ENCODE assay signal across 32 cellular contexts in genomic region chr3:134064081-134064480, GRCh38. TPM values are rescaled to one million over a fixed set of nuclear protein-coding genes. Genes with fewer than 3 reads are reported as not detected.
"Had no signal": no experiment of that assay in that cellular context is flagged by ENCODE, and none has a peak within 500 bp of the region (broad histone marks: within the 10 kb centered on the region; RNA-seq: fewer than 3 reads in every experiment).

No MANE protein-coding gene starts in this region.

- H3K27me3 Mint-ChIP-seq: activated CD4-positive, alpha-beta T cell treated with anti-CD3 and anti-CD28 coated beads, Interleukin-2, amount 10 ng/mL, durations not matched to agents 24 days and 14 days; activated CD8-positive, alpha-beta T cell treated with anti-CD3 and anti-CD28 coated beads for 36 hours had no signal

- ATAC-seq: activated CD8-positive, alpha-beta T cell treated with anti-CD3 and anti-CD28 coated beads for 36 hours; activated naive CD4-positive, alpha-beta T cell treated with anti-CD3 and anti-CD28 coated beads, Interleukin-2, amount 50 U/mL, for 72 hours; activated T-cell treated with anti-CD3 and anti-CD28 coated beads, Interleukin-2, amount 50 U/mL, for 4 hours; body of pancreas; PC-3 had no signal

- H3K9me3 Mint-ChIP-seq: activated CD4-positive, alpha-beta T cell treated with anti-CD3 and anti-CD28 coated beads, Interleukin-2, amount 10 ng/mL, durations not matched to agents 24 days and 14 days; activated CD8-positive, alpha-beta T cell treated with anti-CD3 and anti-CD28 coated beads for 36 hours; activated naive CD4-positive, alpha-beta T cell treated with anti-CD3 and anti-CD28 coated beads for 36 hours; activated naive CD4-positive, alpha-beta T cell treated with anti-CD3 and anti-CD28 coated beads, Interleukin-2, amount 50 U/mL, for 72 hours; activated T-cell treated with anti-CD3 and anti-CD28 coated beads, Interleukin-2, amount 50 U/mL, for 4 hours; activated T-helper 1 cell treated with anti-CD3 and anti-CD28 coated beads, Interleukin-12 subunit alpha, Interleukin-12 subunit beta, Interleukin-2, Interleukin-4 antibody, amounts not matched to agents 30 ng/mL and 10 ng/mL and 1 ng/mL, durations not matched to agents 14 hours and 24 hours and 36 hours; IgD-negative memory B cell had no signal

- H3K27ac ChIP-seq: adrenal gland, body of pancreas, breast epithelium, SJCRH30, SK-N-MC had no signal

- H3K4me3 Mint-ChIP-seq: activated CD4-positive, alpha-beta T cell treated with anti-CD3 and anti-CD28 coated beads, Interleukin-2, amount 10 ng/mL, durations not matched to agents 24 days and 14 days; activated CD8-positive, alpha-beta T cell treated with anti-CD3 and anti-CD28 coated beads for 36 hours; activated naive CD4-positive, alpha-beta T cell treated with anti-CD3 and anti-CD28 coated beads for 36 hours; activated T-cell treated with anti-CD3 and anti-CD28 coated beads, Interleukin-2, amount 50 U/mL, for 4 hours; activated T-helper 1 cell treated with anti-CD3 and anti-CD28 coated beads, Interleukin-12 subunit alpha, Interleukin-12 subunit beta, Interleukin-2, Interleukin-4 antibody, amounts not matched to agents 30 ng/mL and 10 ng/mL and 1 ng/mL, durations not matched to agents 14 hours and 24 hours and 36 hours; IgD-negative memory B cell had no signal

- H3K4me1 Mint-ChIP-seq: activated CD4-positive, alpha-beta T cell treated with anti-CD3 and anti-CD28 coated beads, Interleukin-2, amount 10 ng/mL, durations not matched to agents 24 days and 14 days; IgD-negative memory B cell had no signal

- H3K27ac Mint-ChIP-seq: activated CD4-positive, alpha-beta T cell treated with anti-CD3 and anti-CD28 coated beads, Interleukin-2, amount 10 ng/mL, durations not matched to agents 24 days and 14 days; activated CD8-positive, alpha-beta T cell treated with anti-CD3 and anti-CD28 coated beads for 36 hours; activated naive CD4-positive, alpha-beta T cell treated with anti-CD3 and anti-CD28 coated beads for 36 hours; activated naive CD4-positive, alpha-beta T cell treated with anti-CD3 and anti-CD28 coated beads, Interleukin-2, amount 50 U/mL, for 72 hours; activated T-helper 1 cell treated with anti-CD3 and anti-CD28 coated beads, Interleukin-12 subunit alpha, Interleukin-12 subunit beta, Interleukin-2, Interleukin-4 antibody, amounts not matched to agents 30 ng/mL and 10 ng/mL and 1 ng/mL, durations not matched to agents 14 hours and 24 hours and 36 hours; IgD-negative memory B cell had no signal

- H3K36me3 Mint-ChIP-seq: activated naive CD4-positive, alpha-beta T cell treated with anti-CD3 and anti-CD28 coated beads, Interleukin-2, amount 50 U/mL, for 72 hours; IgD-negative memory B cell had no signal

- DNase-seq: activated CD4-positive, alpha-beta T cell treated with anti-CD3 and anti-CD28 coated beads, Interleukin-2, amount 10 ng/mL, durations not matched to agents 24 days and 14 days; activated CD4-positive, alpha-beta T cell treated with anti-CD3 and anti-CD28 coated beads, Interleukin-2, amount 50 U/mL, for 4 hours; activated CD8-positive, alpha-beta T cell treated with anti-CD3 and anti-CD28 coated beads for 36 hours; activated gamma-delta T cell treated with Interleukin-2 at 50 U/mL for 16 hours; activated naive CD4-positive, alpha-beta T cell treated with anti-CD3 and anti-CD28 coated beads for 36 hours; activated T-cell treated with anti-CD3 and anti-CD28 coated beads for 4 hours; activated T-cell treated with anti-CD3 and anti-CD28 coated beads, Interleukin-2, amount 50 U/mL, for 4 hours; adrenal gland; body of pancreas; caudate nucleus; Karpas-422; KBM-7; NCI-H1048; NCI-H1105 treated with DMSO at 0.1 percent for 48 hours; NCI-H1436; NCI-H1694; NCI-H1930; NCI-H345; NCI-H524 treated with DMSO at 0.1 percent for 48 hours; NK-92 treated with Interleukin-12 subunit alpha and Interleukin-12 subunit beta, amount 100 ng/mL, for 24 hours; PC-3; SHP77; SJCRH30; T1000 had no signal

- H3K4me3 ChIP-seq: adrenal gland, body of pancreas, breast epithelium, SJCRH30, SK-N-MC had no signal

RNA-seq across cellular contexts. Expression of gene SLCO2A1, which starts 34.4 kb away (rescaled TPM):
- total RNA-seq: activated CD4-positive, alpha-beta T cell treated with anti-CD3 and anti-CD28 coated beads, Interleukin-2, amount 10 ng/mL, durations not matched to agents 24 days and 14 days; activated CD8-positive, alpha-beta T cell treated with anti-CD3 and anti-CD28 coated beads for 36 hours; activated naive CD4-positive, alpha-beta T cell treated with anti-CD3 and anti-CD28 coated beads for 36 hours; activated naive CD4-positive, alpha-beta T cell treated with anti-CD3 and anti-CD28 coated beads, Interleukin-2, amount 50 U/mL, for 72 hours; activated T-helper 1 cell treated with anti-CD3 and anti-CD28 coated beads, Interleukin-12 subunit alpha, Interleukin-12 subunit beta, Interleukin-2, Interleukin-4 antibody, amounts not matched to agents 30 ng/mL and 10 ng/mL and 1 ng/mL, durations not matched to agents 14 hours and 24 hours and 36 hours; NCI-H460; PC-3; SJCRH30; T-helper 1 cell treated with Interleukin-12 subunit alpha and Interleukin-12 subunit beta and Interleukin-4 antibody, amounts not matched to agents 30 ng/mL and 1 ng/mL, for 36 hours; T-helper 2 cell treated with Interferon-gamma antibody and Interleukin-4, amounts not matched to agents 100 ng/mL and 5 ng/mL, for 36 hours had no signal
